ENCODE assay signal across 10 cellular contexts in the genomic region with DNA sequence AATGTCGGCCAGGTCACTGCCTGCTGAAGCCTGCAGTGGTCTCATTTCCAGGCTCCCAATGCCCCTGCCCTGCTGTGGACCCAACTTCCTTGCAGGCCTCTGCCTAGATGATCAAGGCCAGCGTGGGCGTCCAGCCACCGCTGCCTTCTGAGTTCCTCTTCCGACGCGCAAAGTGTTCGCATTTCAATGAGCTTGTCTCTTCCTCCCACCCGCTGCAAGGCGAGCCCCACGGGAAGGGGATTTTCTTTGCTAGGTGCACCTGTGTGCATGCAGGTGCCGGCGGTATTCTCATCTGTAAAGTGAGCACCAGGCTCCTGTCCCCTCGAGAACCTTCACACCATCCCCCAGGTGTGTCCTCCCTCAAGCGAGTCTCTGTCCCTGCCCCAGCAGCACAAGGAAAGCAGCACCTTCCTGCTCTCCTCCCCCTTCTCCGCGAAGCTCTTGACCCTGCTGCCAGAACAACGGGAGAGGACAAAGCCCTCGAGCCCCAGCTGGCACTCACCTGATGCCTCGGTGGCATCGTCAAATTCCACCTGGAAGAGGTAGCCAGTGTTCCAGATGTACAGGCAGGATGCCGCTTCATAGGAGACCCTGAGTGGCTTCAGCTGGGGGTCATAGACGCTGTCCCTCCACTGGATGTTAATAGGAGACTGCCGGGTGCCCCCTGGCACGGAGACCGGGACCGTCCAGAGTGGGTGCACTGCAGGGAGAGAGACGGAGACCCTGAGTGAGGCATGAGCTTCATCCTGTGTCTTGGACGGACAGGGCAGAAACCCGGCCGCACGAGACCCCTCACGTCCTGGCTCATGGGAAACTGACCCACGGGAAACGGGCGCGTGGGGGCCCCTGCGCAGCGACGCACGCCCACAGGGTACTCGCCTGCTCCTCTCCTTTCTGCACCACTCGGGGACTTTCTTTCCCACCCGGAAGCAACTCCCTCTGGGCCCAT. TPM values are rescaled to one million over a fixed set of nuclear protein-coding genes. Genes with fewer than 3 reads are reported as not detected.
DNase-seq lines count a peak whose midpoint lies in the region; ATAC-seq and TF ChIP-seq lines count a peak whose summit lies in the region.
"Had no signal": no experiment of that assay in that cellular context is flagged by ENCODE, and none has a peak within 500 bp of the region (broad histone marks: within the 10 kb centered on the region; RNA-seq: fewer than 3 reads in every experiment).

No MANE protein-coding gene starts in this region.

- no peak overlapping the region for H3K27ac Mint-ChIP-seq in activated CD8-positive, alpha-beta memory T cell treated with anti-CD3 and anti-CD28 coated beads, Interleukin-2, amount 10 ng/mL, durations not matched to agents 7 days and 5 days
- peak overlapping the region; percentile 46 for H3K27ac Mint-ChIP-seq in dendritic cell treated with granulocyte-macrophage colony-stimulating factor and Interleukin-4, amounts not matched to agents 40 ng/mL and 50 ng/mL, for 4 days
- peak overlapping the region; percentile 47 to 92 for H3K27ac Mint-ChIP-seq in stimulated activated naive CD8-positive, alpha-beta T cell treated with anti-CD3 and anti-CD28 coated beads, Interleukin-15, amount 100 ng/mL, for 72 hours

- H3K4me3 Mint-ChIP-seq in activated CD8-positive, alpha-beta memory T cell treated with anti-CD3 and anti-CD28 coated beads, Interleukin-2, amount 10 ng/mL, durations not matched to agents 7 days and 5 days = no peak overlapping the region
- no peak overlapping the region for H3K4me3 Mint-ChIP-seq in dendritic cell treated with granulocyte-macrophage colony-stimulating factor and Interleukin-4, amounts not matched to agents 40 ng/mL and 50 ng/mL, for 4 days
- peak overlapping the region; percentile 42 to 85 for H3K4me3 Mint-ChIP-seq in stimulated activated naive CD8-positive, alpha-beta T cell treated with anti-CD3 and anti-CD28 coated beads, Interleukin-15, amount 100 ng/mL, for 72 hours

- DNase-seq in activated CD8-positive, alpha-beta memory T cell treated with anti-CD3 and anti-CD28 coated beads, Interleukin-2, amount 50 U/mL, for 4 hours = peak; percentile 45
- DNase-seq in activated CD8-positive, alpha-beta memory T cell treated with anti-CD3 and anti-CD28 coated beads, Interleukin-2, amount 10 ng/mL, durations not matched to agents 7 days and 5 days = no peak
- DNase-seq in NCI-H69 (lab: John Stamatoyannopoulos, UW) = peak; percentile 79
- peak in 1 of 2 donors; percentile 28 for DNase-seq in stimulated activated naive CD8-positive, alpha-beta T cell treated with anti-CD3 and anti-CD28 coated beads, Interleukin-15, amount 100 ng/mL, for 72 hours
- DNase-seq in RWPE1 (ENCODE audit: low spot score) = no peak
- DNase-seq: effector CD8-positive, alpha-beta T cell had no signal

- H3K27me3 Mint-ChIP-seq in activated CD8-positive, alpha-beta memory T cell treated with anti-CD3 and anti-CD28 coated beads, Interleukin-2, amount 10 ng/mL, durations not matched to agents 7 days and 5 days = peaks cover 24% of the 10 kb centered on the region
- peaks cover 42% of the 10 kb centered on the region for H3K27me3 Mint-ChIP-seq in dendritic cell treated with granulocyte-macrophage colony-stimulating factor and Interleukin-4, amounts not matched to agents 40 ng/mL and 50 ng/mL, for 4 days
- H3K27me3 Mint-ChIP-seq in stimulated activated naive CD8-positive, alpha-beta T cell treated with anti-CD3 and anti-CD28 coated beads, Interleukin-15, amount 100 ng/mL, for 72 hours = peaks cover 8% of the 10 kb centered on the region

- H3K9me3 Mint-ChIP-seq in activated CD8-positive, alpha-beta memory T cell treated with anti-CD3 and anti-CD28 coated beads, Interleukin-2, amount 10 ng/mL, durations not matched to agents 7 days and 5 days (ENCODE audit: low read depth) = no peaks in the 10 kb centered on the region
- H3K9me3 Mint-ChIP-seq in dendritic cell treated with granulocyte-macrophage colony-stimulating factor and Interleukin-4, amounts not matched to agents 40 ng/mL and 50 ng/mL, for 4 days = no peaks in the 10 kb centered on the region
- H3K9me3 Mint-ChIP-seq in stimulated activated naive CD8-positive, alpha-beta T cell treated with anti-CD3 and anti-CD28 coated beads, Interleukin-15, amount 100 ng/mL, for 72 hours = no peaks in the 10 kb centered on the region

- POLR2A ChIA-PET in RWPE1 (lab: Yijun Ruan, JAX; ENCODE audit: low non-redundant PET) = no interaction called here

- peaks cover 5% of the 10 kb centered on the region for H3K4me1 Mint-ChIP-seq in activated CD8-positive, alpha-beta memory T cell treated with anti-CD3 and anti-CD28 coated beads, Interleukin-2, amount 10 ng/mL, durations not matched to agents 7 days and 5 days
- peaks cover 28% of the 10 kb centered on the region for H3K4me1 Mint-ChIP-seq in dendritic cell treated with granulocyte-macrophage colony-stimulating factor and Interleukin-4, amounts not matched to agents 40 ng/mL and 50 ng/mL, for 4 days (ENCODE audit: low read depth)
- peaks cover 19% of the 10 kb centered on the region for H3K4me1 Mint-ChIP-seq in stimulated activated naive CD8-positive, alpha-beta T cell treated with anti-CD3 and anti-CD28 coated beads, Interleukin-15, amount 100 ng/mL, for 72 hours

- CTCF ChIA-PET in activated CD8-positive, alpha-beta memory T cell treated with anti-CD3 and anti-CD28 coated beads, Interleukin-2, amount 10 ng/mL, durations not matched to agents 7 days and 5 days (lab: Charles Lee) = interaction anchor here (1.2 kb wide), 1 partner anchor 16 kb away, joined by 3 read pairs; no protein-coding TSS in a partner anchor
- CTCF ChIA-PET in RWPE1 (lab: Yijun Ruan, JAX) = interaction anchor here (0.6 kb wide), 1 partner anchor 45 kb away, joined by 3 read pairs; no protein-coding TSS in a partner anchor

- ATAC-seq in activated CD8-positive, alpha-beta memory T cell treated with anti-CD3 and anti-CD28 coated beads, Interleukin-2, amount 10 ng/mL, durations not matched to agents 7 days and 5 days = no peak
- peak; percentile 62 for ATAC-seq in stimulated activated naive CD8-positive, alpha-beta T cell treated with anti-CD3 and anti-CD28 coated beads, Interleukin-15, amount 100 ng/mL, for 72 hours
- ATAC-seq in HG03095 (IDR thresholded peaks at IDR 0.05; ENCODE audit: unreplicated experiment) (no peak), GM21717 (IDR thresholded peaks at IDR 0.05; ENCODE audit: unreplicated experiment) (no peak)

- no peak for TF ChIP-seq CTCF in RWPE1 (conservative IDR thresholded peaks at IDR 0.05; ENCODE audit: low read depth)

- intact Hi-C loops in dendritic cell treated with granulocyte-macrophage colony-stimulating factor and Interleukin-4, amounts not matched to agents 40 ng/mL and 50 ng/mL, for 4 days (cut with micrococcal nuclease) = no loop called here

- H3K27ac ChIP-seq in RWPE1 = no peak overlapping the region
- H3K27ac ChIP-seq: suprapubic skin had no signal

- H3K36me3 Mint-ChIP-seq in activated CD8-positive, alpha-beta memory T cell treated with anti-CD3 and anti-CD28 coated beads, Interleukin-2, amount 10 ng/mL, durations not matched to agents 7 days and 5 days = no peaks in the 10 kb centered on the region
- H3K36me3 Mint-ChIP-seq in dendritic cell treated with granulocyte-macrophage colony-stimulating factor and Interleukin-4, amounts not matched to agents 40 ng/mL and 50 ng/mL, for 4 days (ENCODE audit: low read depth) = no peaks in the 10 kb centered on the region

RNA-seq across cellular contexts. Expression of a gene that starts 9.8 kb away (rescaled TPM):
- not detected for total RNA-seq in activated CD8-positive, alpha-beta memory T cell treated with anti-CD3 and anti-CD28 coated beads, Interleukin-2, amount 10 ng/mL, durations not matched to agents 7 days and 5 days
- total RNA-seq: suprapubic skin had no signal

RNA-seq across cellular contexts. Expression of a gene that starts 24.7 kb away (rescaled TPM):
- 10 to 100 TPM; 36.1 to 48.7 TPM for total RNA-seq in activated CD8-positive, alpha-beta memory T cell treated with anti-CD3 and anti-CD28 coated beads, Interleukin-2, amount 10 ng/mL, durations not matched to agents 7 days and 5 days

RNA-seq across cellular contexts. Expression of a gene that starts 57.2 kb away (rescaled TPM):
- total RNA-seq in activated CD8-positive, alpha-beta memory T cell treated with anti-CD3 and anti-CD28 coated beads, Interleukin-2, amount 10 ng/mL, durations not matched to agents 7 days and 5 days = 100 to 1,000 TPM; 114 to 220 TPM

Comparison
In these comparisons a context has a peak if more than half of its experiments do, and no peak if none do; other contexts are left out.
1. DNase-seq: peak in activated CD8-positive, alpha-beta memory T cell treated with anti-CD3 and anti-CD28 coated beads, Interleukin-2, amount 50 U/mL, for 4 hours (single experiment) and NCI-H69 (single experiment); none in activated CD8-positive, alpha-beta memory T cell treated with anti-CD3 and anti-CD28 coated beads, Interleukin-2, amount 10 ng/mL, durations not matched to agents 7 days and 5 days (single experiment) and RWPE1 (single experiment).
2. H3K4me3 Mint-ChIP-seq: peak in stimulated activated naive CD8-positive, alpha-beta T cell treated with anti-CD3 and anti-CD28 coated beads, Interleukin-15, amount 100 ng/mL, for 72 hours (2 of 2); none in activated CD8-positive, alpha-beta memory T cell treated with anti-CD3 and anti-CD28 coated beads, Interleukin-2, amount 10 ng/mL, durations not matched to agents 7 days and 5 days (single experiment) and dendritic cell treated with granulocyte-macrophage colony-stimulating factor and Interleukin-4, amounts not matched to agents 40 ng/mL and 50 ng/mL, for 4 days (single experiment).